ENCODE assay signal across 19 cellular contexts in the genomic region with DNA sequence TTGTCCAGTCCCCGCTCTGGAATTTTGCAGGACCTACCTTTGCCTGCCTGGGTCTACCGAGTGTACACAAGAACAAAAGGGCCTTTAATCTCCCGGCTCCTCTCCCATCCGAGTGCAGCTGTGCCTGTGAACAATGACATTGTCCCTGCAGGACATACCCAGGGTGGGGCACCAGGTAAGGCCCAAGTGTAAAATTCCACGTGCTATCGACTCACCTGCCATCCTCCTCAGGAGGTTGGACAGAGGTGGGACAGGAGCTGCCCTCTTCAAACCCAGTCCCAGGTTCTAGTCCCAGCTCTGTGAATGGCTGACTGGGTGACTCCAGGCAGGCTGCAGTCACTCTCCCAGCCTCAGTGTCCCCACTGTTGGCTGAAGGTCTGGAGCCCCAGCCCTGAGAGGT.
"Had no signal": no experiment of that assay in that cellular context is flagged by ENCODE, and none has a peak within 500 bp of the region (broad histone marks: within the 10 kb centered on the region; RNA-seq: fewer than 3 reads in every experiment).

No MANE protein-coding gene starts in this region.

- H3K27ac ChIP-seq: ascending aorta, gastrocnemius medialis, heart right ventricle, lower lobe of right lung, parathyroid adenoma, thyroid gland had no signal

- H3K36me3 Mint-ChIP-seq: activated naive CD4-positive, alpha-beta T cell treated with anti-CD3 and anti-CD28 coated beads, Interleukin-2, amount 10 ng/mL, durations not matched to agents 7 days and 5 days; naive B cell; stimulated activated naive B cell treated with anti-CD40 and anti-IgM and Interleukin-4, amounts not matched to agents 10 μg/mL and 1 μg/mL and 100 μg/mL, for 72 hours had no signal

- H3K27ac Mint-ChIP-seq: activated CD4-positive, alpha-beta T cell treated with anti-CD3 and anti-CD28 coated beads, Interleukin-2, amount 10 ng/mL, durations not matched to agents 7 days and 5 days; activated naive CD4-positive, alpha-beta T cell treated with anti-CD3 and anti-CD28 coated beads, Interleukin-2, amount 10 ng/mL, durations not matched to agents 7 days and 5 days; activated T-cell treated with anti-CD3 and anti-CD28 coated beads, Interleukin-2, amount 50 U/mL, for 24 hours; effector memory CD8-positive, alpha-beta T cell; naive B cell; stimulated activated naive B cell treated with anti-CD40 and anti-IgM and Interleukin-4, amounts not matched to agents 10 μg/mL and 1 μg/mL and 100 μg/mL, for 72 hours; T-helper 2 cell treated with Interferon-gamma antibody and Interleukin-4, amounts not matched to agents 5 μg/mL and 100 μg/mL, for 36 hours had no signal

- H3K9me3 ChIP-seq: ascending aorta, gastrocnemius medialis, heart right ventricle, lower lobe of right lung, thyroid gland had no signal

- H3K9ac ChIP-seq: parathyroid adenoma had no signal

- H3K4me3 Mint-ChIP-seq: activated CD4-positive, alpha-beta T cell treated with anti-CD3 and anti-CD28 coated beads, Interleukin-2, amount 10 ng/mL, durations not matched to agents 7 days and 5 days; activated naive CD4-positive, alpha-beta T cell treated with anti-CD3 and anti-CD28 coated beads, Interleukin-2, amount 10 ng/mL, durations not matched to agents 7 days and 5 days; activated T-cell treated with anti-CD3 and anti-CD28 coated beads, Interleukin-2, amount 50 U/mL, for 24 hours; effector memory CD8-positive, alpha-beta T cell; stimulated activated naive B cell treated with anti-CD40 and anti-IgM and Interleukin-4, amounts not matched to agents 10 μg/mL and 1 μg/mL and 100 μg/mL, for 72 hours; T-helper 2 cell treated with Interferon-gamma antibody and Interleukin-4, amounts not matched to agents 5 μg/mL and 100 μg/mL, for 36 hours had no signal

- H3K27me3 ChIP-seq: ascending aorta, thyroid gland had no signal

- H3K4me1 ChIP-seq: ascending aorta, gastrocnemius medialis, lower lobe of right lung, parathyroid adenoma, thyroid gland had no signal

- H3K4me1 Mint-ChIP-seq: stimulated activated naive B cell treated with anti-CD40 and anti-IgM and Interleukin-4, amounts not matched to agents 10 μg/mL and 1 μg/mL and 100 μg/mL, for 72 hours had no signal

- H3K36me3 ChIP-seq: ascending aorta, gastrocnemius medialis, heart right ventricle, lower lobe of right lung, thyroid gland had no signal

- ATAC-seq: effector memory CD8-positive, alpha-beta T cell; gastrocnemius medialis; heart right ventricle; left colon; lower lobe of right lung; stimulated activated naive B cell treated with anti-CD40 and anti-IgM and Interleukin-4, amounts not matched to agents 10 μg/mL and 1 μg/mL and 100 μg/mL, for 72 hours had no signal

- H3K9me3 Mint-ChIP-seq: activated CD4-positive, alpha-beta T cell treated with anti-CD3 and anti-CD28 coated beads, Interleukin-2, amount 10 ng/mL, durations not matched to agents 7 days and 5 days; activated naive CD4-positive, alpha-beta T cell treated with anti-CD3 and anti-CD28 coated beads, Interleukin-2, amount 10 ng/mL, durations not matched to agents 7 days and 5 days; activated T-cell treated with anti-CD3 and anti-CD28 coated beads, Interleukin-2, amount 50 U/mL, for 24 hours; effector memory CD8-positive, alpha-beta T cell; naive B cell; stimulated activated naive B cell treated with anti-CD40 and anti-IgM and Interleukin-4, amounts not matched to agents 10 μg/mL and 1 μg/mL and 100 μg/mL, for 72 hours; T-helper 2 cell treated with Interferon-gamma antibody and Interleukin-4, amounts not matched to agents 5 μg/mL and 100 μg/mL, for 36 hours had no signal

- H3K4me3 ChIP-seq: ascending aorta, gastrocnemius medialis, heart right ventricle, lower lobe of right lung, thyroid gland had no signal

- DNase-seq: activated CD4-positive, alpha-beta T cell treated with anti-CD3 and anti-CD28 coated beads, Interleukin-2, amount 10 ng/mL, durations not matched to agents 7 days and 5 days; activated naive CD4-positive, alpha-beta T cell treated with anti-CD3 and anti-CD28 coated beads, Interleukin-2, amount 10 ng/mL, durations not matched to agents 7 days and 5 days; activated T-cell treated with anti-CD3 and anti-CD28 coated beads, Interleukin-2, amount 50 U/mL, for 24 hours; dermis blood vessel endothelial cell; effector memory CD8-positive, alpha-beta T cell; gastrocnemius medialis; heart right ventricle; left colon; lower lobe of right lung; midbrain; naive B cell; retina; stimulated activated CD4-positive, alpha-beta T cell treated with anti-CD3 and anti-CD28 coated beads, Interleukin-15, amount 100 ng/mL, for 24 hours; stimulated activated CD4-positive, alpha-beta T cell treated with anti-CD3 and anti-CD28 coated beads, Interleukin-4, amount 100 ng/mL, for 1 hour; stimulated activated naive B cell treated with anti-CD40 and anti-IgM and Interleukin-4, amounts not matched to agents 10 μg/mL and 1 μg/mL and 100 μg/mL, for 72 hours; thyroid gland had no signal
